ENCODE assay signal across 7 cellular contexts in genomic region chr10:24382979-24383663, GRCh38.
DNase-seq lines count a peak whose midpoint lies in the region; ATAC-seq and TF ChIP-seq lines count a peak whose summit lies in the region.

No MANE protein-coding gene starts in this region.

- DNase-seq in activated naive CD8-positive, alpha-beta T cell treated with anti-CD3 and anti-CD28 coated beads, Interleukin-2, amount 50 U/mL, for 24 hours: peak; percentile 17
- DNase-seq in COLO668 (lab: John Stamatoyannopoulos, UW; ENCODE audit: unreplicated experiment) (no peak), HEK293T (ENCODE audit: extremely low spot score) (no peak), cerebellum (ENCODE audit: low spot score) (no peak)

- H3K27me3 Mint-ChIP-seq in activated naive CD8-positive, alpha-beta T cell treated with anti-CD3 and anti-CD28 coated beads, Interleukin-2, amount 50 U/mL, for 24 hours: peaks cover 17% of the 10 kb centered on the region

- H3K27ac ChIP-seq in mucosa of rectum (ENCODE audit: low read depth in 2 of 2, low read length in 2 of 2): peak overlapping the region; percentile 67 to 81

- POLR2A ChIA-PET in HEK293T (lab: Yijun Ruan, JAX): no interaction called here

- H3K9ac ChIP-seq in mucosa of rectum (ENCODE audit: low read depth in 1 of 2, low read length in 2 of 2): peak overlapping the region; percentile 26 to 59

- ATAC-seq in GM19372 (IDR thresholded peaks at IDR 0.05; ENCODE audit: low read depth, unreplicated experiment) (peak; percentile 56), HG02970 (IDR thresholded peaks at IDR 0.05; ENCODE audit: low FRiP score, unreplicated experiment) (peak; percentile 56)
- ATAC-seq in activated naive CD8-positive, alpha-beta T cell treated with anti-CD3 and anti-CD28 coated beads, Interleukin-2, amount 50 U/mL, for 24 hours: peak; percentile 57

- no peaks in the 10 kb centered on the region for H3K36me3 Mint-ChIP-seq in activated naive CD8-positive, alpha-beta T cell treated with anti-CD3 and anti-CD28 coated beads, Interleukin-2, amount 50 U/mL, for 24 hours (ENCODE audit: low read depth)

- no peak overlapping the region for H3K4me3 Mint-ChIP-seq in activated naive CD8-positive, alpha-beta T cell treated with anti-CD3 and anti-CD28 coated beads, Interleukin-2, amount 50 U/mL, for 24 hours

- no peaks in the 10 kb centered on the region for H3K9me3 Mint-ChIP-seq in activated naive CD8-positive, alpha-beta T cell treated with anti-CD3 and anti-CD28 coated beads, Interleukin-2, amount 50 U/mL, for 24 hours

- peak overlapping the region; percentile 5 to 37 for H3K4me3 ChIP-seq in mucosa of rectum (ENCODE audit: low read length in 2 of 2)

- peak overlapping the region; percentile 85 for H3K27ac Mint-ChIP-seq in activated naive CD8-positive, alpha-beta T cell treated with anti-CD3 and anti-CD28 coated beads, Interleukin-2, amount 50 U/mL, for 24 hours

- no peaks in the 10 kb centered on the region for H3K36me3 ChIP-seq in mucosa of rectum (ENCODE audit: control insufficient read depth in 2 of 2, insufficient read depth in 2 of 2, low read length in 2 of 2)

- H3K4me1 ChIP-seq in mucosa of rectum (ENCODE audit: control insufficient read depth in 2 of 2, insufficient read depth in 2 of 2, low read length in 2 of 2): peaks cover 5 to 14% of the 10 kb centered on the region in 2 donors

- peaks cover 15% of the 10 kb centered on the region for H3K4me1 Mint-ChIP-seq in activated naive CD8-positive, alpha-beta T cell treated with anti-CD3 and anti-CD28 coated beads, Interleukin-2, amount 50 U/mL, for 24 hours

- H3K27me3 ChIP-seq in mucosa of rectum (ENCODE audit: control insufficient read depth in 2 of 2, insufficient read depth in 2 of 2, low read length in 2 of 2): no peaks in the 10 kb centered on the region

- no peaks in the 10 kb centered on the region for H3K9me3 ChIP-seq in mucosa of rectum (ENCODE audit: control insufficient read depth in 2 of 2, low read length in 2 of 2)

- CTCF ChIA-PET in HEK293T (lab: Yijun Ruan, JAX): interaction anchor here (1.4 kb wide), 1 partner anchor 136 kb away, joined by 4 read pairs; no protein-coding TSS in a partner anchor

TF ChIP-seq in HEK293T, 16 proteins besides CTCF, POLR2A, EP300 and RAD21:
- TF ChIP-seq SUZ12 (IDR thresholded peaks at IDR 0.05): no peak
- no peak for TF ChIP-seq ELF4 (IDR thresholded peaks at IDR 0.05)
- no peak for TF ChIP-seq PKNOX1 (IDR thresholded peaks at IDR 0.05)
- TF ChIP-seq ARNT (IDR thresholded peaks at IDR 0.05): no peak
- no peak for TF ChIP-seq FOXM1 (IDR thresholded peaks at IDR 0.05; ENCODE audit: borderline replicate concordance)
